ENCODE assay signal across 8 cellular contexts in genomic region chr9:130461218-130461630, GRCh38. TPM values are rescaled to one million over a fixed set of nuclear protein-coding genes. Genes with fewer than 3 reads are reported as not detected.
DNase-seq lines count a peak whose midpoint lies in the region; ATAC-seq and TF ChIP-seq lines count a peak whose summit lies in the region.

No MANE protein-coding gene starts in this region.

- H3K4me1 ChIP-seq in SJSA1 (replicated peaks) (peaks cover 28% of the 10 kb centered on the region), cardiac muscle cell (ENCODE audit: low read depth) (no peaks in the 10 kb centered on the region), gastrocnemius medialis (no peaks in the 10 kb centered on the region)

- H3K4me3 ChIP-seq in HFF-Myc (replicated peaks; ENCODE audit: low read depth, low read length) (no peak overlapping the region), SJSA1 (no peak overlapping the region), cardiac muscle cell (no peak overlapping the region), gastrocnemius medialis (no peak overlapping the region)

- H3K9me3 ChIP-seq in SJSA1 (replicated peaks) (no peaks in the 10 kb centered on the region), cardiac muscle cell (ENCODE audit: low read depth) (no peaks in the 10 kb centered on the region), gastrocnemius medialis (no peaks in the 10 kb centered on the region)

- in situ Hi-C loops in gastrocnemius medialis (cut with MboI; ENCODE audit: low sequenced_read_pairs in 4 of 4), result no loop called here

- TF ChIP-seq CTCF in C4-2B (conservative IDR thresholded peaks at IDR 0.05) (peak; percentile 94), HFF-Myc (IDR thresholded peaks at IDR 0.05; ENCODE audit: low read depth, low read length, missing control alignments) (peak; percentile 84), cardiac muscle cell (IDR thresholded peaks at IDR 0.05; ENCODE audit: low read depth, low read length) (peak; percentile 75), gastrocnemius medialis (IDR thresholded peaks at IDR 0.05 in 4 of 5, conservative IDR thresholded peaks at IDR 0.05 in 1 of 5) (peak; percentile 70 to 95 (median 94))

- H3K27me3 ChIP-seq in SJSA1 (replicated peaks), result no peaks in the 10 kb centered on the region
- no peaks in the 10 kb centered on the region for H3K27me3 ChIP-seq in cardiac muscle cell
- H3K27me3 ChIP-seq in gastrocnemius medialis, result no peaks in the 10 kb centered on the region

- no peak overlapping the region for H3K27ac ChIP-seq in C4-2B
- H3K27ac ChIP-seq in SJSA1, result no peak overlapping the region
- no peak overlapping the region for H3K27ac ChIP-seq in cardiac muscle cell
- no peak overlapping the region for H3K27ac ChIP-seq in gastrocnemius medialis

- ATAC-seq in gastrocnemius medialis, result peak in 1 of 2 donors; percentile 30
- ATAC-seq in HG02588 (IDR thresholded peaks at IDR 0.05; ENCODE audit: unreplicated experiment), result no peak

- intact Hi-C loops in gastrocnemius medialis (cut with DNase I; ENCODE audit: low total_unique reads), result loop anchor here (1.0 kb wide), 1 partner anchor 221 kb away; no protein-coding TSS in a partner anchor

- no peak for TF ChIP-seq POLR2A in gastrocnemius medialis (IDR thresholded peaks at IDR 0.05)

- H3K36me3 ChIP-seq in SJSA1 (no peaks in the 10 kb centered on the region), cardiac muscle cell (no peaks in the 10 kb centered on the region), gastrocnemius medialis (no peaks in the 10 kb centered on the region)

- DNase-seq in HFF-Myc (ENCODE audit: extremely low read depth, low read depth), result no peak
- DNase-seq in SJSA1 (ENCODE audit: low read depth in 1 of 2, low spot score in 2 of 2), result peak; percentile 48 to 61
- DNase-seq in activated naive CD4-positive, alpha-beta T cell (lab: John Stamatoyannopoulos, UW), result peak; percentile 53 to 69 (median 62)
- DNase-seq in cardiac muscle cell (ENCODE audit: low read depth in 1 of 2, low spot score in 1 of 2), result peak; percentile 50 to 78
- peak in 1 of 2 donors; percentile 35 for DNase-seq in gastrocnemius medialis
- DNase-seq in A172 (ENCODE audit: low spot score), result no peak

RNA-seq across cellular contexts. Expression of gene ASS1, which starts 16.5 kb away (rescaled TPM):
- 20.9 and 25.2 TPM in 2 replicates for total RNA-seq in SJSA1 (2014; rRNA removed; shearing (Covaris generic))
- total RNA-seq in cardiac muscle cell (83.8 and 89.8 TPM in 2 replicates), gastrocnemius medialis (10 to 100 TPM; 44.5 to 83.4 (median 68.5) TPM)
- 59.3 and 67.5 TPM in 2 replicates for polyA plus RNA-seq in cardiac muscle cell
- not detected in 2 replicates for total RNA-seq in A172 (2014; rRNA removed; shearing (Covaris generic))

Comparison
In these comparisons a context has a peak if more than half of its experiments do, and no peak if none do; other contexts are left out.
1. DNase-seq: peak in SJSA1 (2 of 2), activated naive CD4-positive, alpha-beta T cell (4 of 4) and cardiac muscle cell (2 of 2); none in HFF-Myc (single experiment) and A172 (single experiment).
2. RNA of gene ASS1, which starts 16.5 kb away (total RNA-seq): 83.8 to 89.8 TPM in cardiac muscle cell, 44.5 to 83.4 TPM in gastrocnemius medialis and 20.9 to 25.2 TPM in SJSA1; not detected in A172; every median in the first group is over 10 times any median in the second.
3. Peak in every context shown above with its lines, with median percentiles within 50 percentile points of each other: CTCF ChIP-seq.